ENCODE assay signal across 2 cellular contexts in the genomic region with DNA sequence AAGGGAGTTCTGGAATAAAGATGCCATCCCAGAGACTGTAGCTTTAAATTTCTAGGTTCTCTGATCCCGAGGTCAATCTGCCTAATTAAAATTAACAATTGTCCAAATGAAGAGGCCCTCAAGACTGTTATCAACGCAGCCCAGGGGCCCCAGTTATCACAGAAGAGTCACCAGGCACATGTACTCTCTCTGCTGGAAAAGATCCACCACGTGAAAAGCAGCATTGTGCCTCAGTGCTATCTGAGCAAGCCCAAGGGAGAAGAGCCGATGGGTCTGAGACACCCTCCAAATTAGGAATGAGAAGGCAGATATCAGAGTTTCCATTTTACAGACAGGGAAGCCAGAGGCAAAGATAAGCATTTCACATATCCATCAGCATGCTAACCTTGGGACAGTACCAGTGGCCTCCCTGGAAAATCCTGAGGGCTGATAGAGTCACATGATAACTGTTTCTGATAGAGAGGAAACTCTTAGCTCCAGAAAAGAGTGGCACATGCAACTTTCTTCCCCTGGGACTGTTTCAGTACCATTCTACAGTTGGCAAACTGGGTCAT.
TF ChIP-seq lines count a peak whose summit lies in the region.

No MANE protein-coding gene starts in this region.

TF ChIP-seq in A549, 52 proteins besides CTCF, POLR2A, EP300 and RAD21:
- no peak for TF ChIP-seq MYC (IDR thresholded peaks at IDR 0.05; ENCODE audit: borderline replicate concordance, low read length)
- no peak for TF ChIP-seq RARB (CRISPR knock-in tag; IDR thresholded peaks at IDR 0.05)
- no peak for TF ChIP-seq EHF (CRISPR knock-in tag; IDR thresholded peaks at IDR 0.05)
- no peak for TF ChIP-seq FOXS1 (CRISPR knock-in tag; IDR thresholded peaks at IDR 0.05)
- TF ChIP-seq, protein P1, sequence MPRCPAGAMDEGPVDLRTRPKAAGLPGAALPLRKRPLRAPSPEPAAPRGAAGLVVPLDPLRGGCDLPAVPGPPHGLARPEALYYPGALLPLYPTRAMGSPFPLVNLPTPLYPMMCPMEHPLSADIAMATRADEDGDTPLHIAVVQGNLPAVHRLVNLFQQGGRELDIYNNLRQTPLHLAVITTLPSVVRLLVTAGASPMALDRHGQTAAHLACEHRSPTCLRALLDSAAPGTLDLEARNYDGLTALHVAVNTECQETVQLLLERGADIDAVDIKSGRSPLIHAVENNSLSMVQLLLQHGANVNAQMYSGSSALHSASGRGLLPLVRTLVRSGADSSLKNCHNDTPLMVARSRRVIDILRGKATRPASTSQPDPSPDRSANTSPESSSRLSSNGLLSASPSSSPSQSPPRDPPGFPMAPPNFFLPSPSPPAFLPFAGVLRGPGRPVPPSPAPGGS (IDR thresholded peaks at IDR 0.05), result no peak
- no peak for TF ChIP-seq HDAC2 (IDR thresholded peaks at IDR 0.05)
- no peak for TF ChIP-seq FOSL2 (IDR thresholded peaks at IDR 0.05)
- TF ChIP-seq FOSL2 (CRISPR knock-in tag; IDR thresholded peaks at IDR 0.05), result no peak
- TF ChIP-seq KDM5A (IDR thresholded peaks at IDR 0.05), result no peak
- TF ChIP-seq ZFP36 (IDR thresholded peaks at IDR 0.05; ENCODE audit: borderline replicate concordance, partially characterized antibody), result no peak
- TF ChIP-seq POLR2AphosphoS2 (conservative IDR thresholded peaks at IDR 0.05; ENCODE audit: low read length), result no peak
- no peak for TF ChIP-seq PHF8 (IDR thresholded peaks at IDR 0.05; ENCODE audit: borderline replicate concordance, low read depth)
- TF ChIP-seq MAZ (IDR thresholded peaks at IDR 0.05; ENCODE audit: borderline replicate concordance, low read depth, low read length), result no peak
- TF ChIP-seq, protein P2, sequence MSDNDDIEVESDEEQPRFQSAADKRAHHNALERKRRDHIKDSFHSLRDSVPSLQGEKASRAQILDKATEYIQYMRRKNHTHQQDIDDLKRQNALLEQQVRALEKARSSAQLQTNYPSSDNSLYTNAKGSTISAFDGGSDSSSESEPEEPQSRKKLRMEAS (IDR thresholded peaks at IDR 0.05), result no peak
- TF ChIP-seq HOXA7 (CRISPR knock-in tag; IDR thresholded peaks at IDR 0.05), result no peak
- no peak for TF ChIP-seq JUNB (IDR thresholded peaks at IDR 0.05)

TF ChIP-seq in IMR-90, 13 proteins besides CTCF, POLR2A, EP300 and RAD21:
- TF ChIP-seq CEBPB (IDR thresholded peaks at IDR 0.05; ENCODE audit: low read depth, low read length) (no peak), BHLHE40 (IDR thresholded peaks at IDR 0.05; ENCODE audit: low read depth, low read length) (no peak), MXI1 (IDR thresholded peaks at IDR 0.05; ENCODE audit: borderline replicate concordance, low read depth, low read length) (no peak), RCOR1 (IDR thresholded peaks at IDR 0.05; ENCODE audit: insufficient replicate concordance, low read length) (no peak), CHD1 (IDR thresholded peaks at IDR 0.05; ENCODE audit: low read depth, low read length) (no peak), MAFK (IDR thresholded peaks at IDR 0.05; ENCODE audit: low read depth, low read length) (no peak), RFX5 (IDR thresholded peaks at IDR 0.05; ENCODE audit: low read depth, low read length) (no peak), FOS (IDR thresholded peaks at IDR 0.05; ENCODE audit: low read depth, low read length) (no peak), MAZ (IDR thresholded peaks at IDR 0.05; ENCODE audit: borderline replicate concordance, low read depth, low read length) (no peak), SMC3 (IDR thresholded peaks at IDR 0.05; ENCODE audit: low read depth, low read length) (no peak), NFE2L2 (IDR thresholded peaks at IDR 0.05; ENCODE audit: low read depth, low read length) (no peak)
- TF ChIP-seq, protein P3, sequence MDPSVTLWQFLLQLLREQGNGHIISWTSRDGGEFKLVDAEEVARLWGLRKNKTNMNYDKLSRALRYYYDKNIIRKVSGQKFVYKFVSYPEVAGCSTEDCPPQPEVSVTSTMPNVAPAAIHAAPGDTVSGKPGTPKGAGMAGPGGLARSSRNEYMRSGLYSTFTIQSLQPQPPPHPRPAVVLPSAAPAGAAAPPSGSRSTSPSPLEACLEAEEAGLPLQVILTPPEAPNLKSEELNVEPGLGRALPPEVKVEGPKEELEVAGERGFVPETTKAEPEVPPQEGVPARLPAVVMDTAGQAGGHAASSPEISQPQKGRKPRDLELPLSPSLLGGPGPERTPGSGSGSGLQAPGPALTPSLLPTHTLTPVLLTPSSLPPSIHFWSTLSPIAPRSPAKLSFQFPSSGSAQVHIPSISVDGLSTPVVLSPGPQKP (IDR thresholded peaks at IDR 0.05; ENCODE audit: borderline replicate concordance, low read depth, low read length), result no peak
- TF ChIP-seq, protein P4, sequence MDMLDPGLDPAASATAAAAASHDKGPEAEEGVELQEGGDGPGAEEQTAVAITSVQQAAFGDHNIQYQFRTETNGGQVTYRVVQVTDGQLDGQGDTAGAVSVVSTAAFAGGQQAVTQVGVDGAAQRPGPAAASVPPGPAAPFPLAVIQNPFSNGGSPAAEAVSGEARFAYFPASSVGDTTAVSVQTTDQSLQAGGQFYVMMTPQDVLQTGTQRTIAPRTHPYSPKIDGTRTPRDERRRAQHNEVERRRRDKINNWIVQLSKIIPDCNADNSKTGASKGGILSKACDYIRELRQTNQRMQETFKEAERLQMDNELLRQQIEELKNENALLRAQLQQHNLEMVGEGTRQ (IDR thresholded peaks at IDR 0.05; ENCODE audit: low read depth, low read length), result no peak
TF ChIP-seq in IMR-90: peak in this region for 0.
